ENCODE assay signal across 8 cellular contexts in the genomic region with DNA sequence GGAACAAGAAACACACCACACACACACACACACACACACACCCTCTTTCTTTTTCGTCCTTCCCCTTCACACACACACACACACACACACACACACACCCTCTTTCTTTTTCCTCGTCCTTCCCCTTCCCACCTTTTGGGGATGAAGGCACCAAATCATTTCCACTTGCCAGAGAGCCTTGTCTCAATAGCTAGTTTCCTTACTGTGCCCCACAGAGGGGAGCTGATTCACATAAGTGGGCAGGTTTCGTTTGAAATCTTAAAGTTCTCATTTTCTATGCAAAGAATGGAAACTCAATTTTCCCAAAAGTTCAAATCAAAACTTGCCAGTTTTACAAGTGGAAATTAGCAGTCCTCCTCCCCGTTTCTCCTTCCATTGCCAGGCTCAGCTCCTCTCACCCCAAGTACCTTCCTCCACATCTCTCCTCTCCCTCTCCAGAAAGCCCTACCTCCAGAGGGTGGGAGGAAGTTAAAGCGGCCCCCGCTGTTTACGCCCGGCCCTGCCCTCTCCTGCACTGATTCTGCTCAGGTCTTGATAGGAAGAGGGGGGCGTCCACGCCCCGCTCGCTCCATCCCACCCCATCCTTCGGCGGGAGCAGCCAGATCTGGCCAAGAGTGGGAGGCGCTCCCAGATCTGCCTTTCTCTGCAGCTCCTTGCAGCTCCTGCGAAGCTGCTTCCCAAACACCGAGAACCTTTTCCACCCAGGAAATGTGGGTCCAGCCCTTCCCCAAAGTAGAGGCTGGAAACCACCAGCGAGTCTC. TPM values are rescaled to one million over a fixed set of nuclear protein-coding genes. Genes with fewer than 3 reads are reported as not detected.
DNase-seq lines count a peak whose midpoint lies in the region; ATAC-seq, FAIRE-seq and TF ChIP-seq lines count a peak whose summit lies in the region.

No MANE protein-coding gene starts in this region.

- CTCF ChIA-PET in A549 (lab: Yijun Ruan, JAX): interaction anchor here (0.5 kb wide), 1 partner anchor 212 kb away, joined by 3 read pairs; no protein-coding TSS in a partner anchor
- CTCF ChIA-PET in endothelial cell of umbilical vein (lab: Charles Lee): interaction anchor here (1.1 to 2.0 kb wide), 2 partner anchors 121 to 413 kb away, joined by 4 read pairs; no protein-coding TSS in a partner anchor
- CTCF ChIA-PET in activated CD4-positive, alpha-beta T cell treated with anti-CD3 and anti-CD28 coated beads for 36 hours (lab: Charles Lee): interaction anchor here (0.7 to 1.7 kb wide), 2 partner anchors 246 to 282 kb away, joined by 3 to 6 read pairs; no protein-coding TSS in a partner anchor

- TF ChIP-seq EP300 in A549 (IDR thresholded peaks at IDR 0.05): no peak

- H3K4me2 ChIP-seq in A549 (peak overlapping the region; percentile 89), endothelial cell of umbilical vein (ENCODE audit: insufficient read depth, low read length) (peak overlapping the region; percentile 74)

- H3K9me3 ChIP-seq in A549 (no peaks in the 10 kb centered on the region), MG63 (no peaks in the 10 kb centered on the region), endothelial cell of umbilical vein (replicated peaks; ENCODE audit: control insufficient read depth, insufficient read depth, low read length) (no peaks in the 10 kb centered on the region), mucosa of descending colon (no peaks in the 10 kb centered on the region), vagina (no peaks in the 10 kb centered on the region)

- H2AFZ ChIP-seq in endothelial cell of umbilical vein (ENCODE audit: low read depth, low read length): peak overlapping the region; percentile 85

- H3K27me3 Mint-ChIP-seq in activated CD4-positive, alpha-beta T cell treated with anti-CD3 and anti-CD28 coated beads for 36 hours: peaks cover 43% of the 10 kb centered on the region

- H3K4me3 ChIP-seq in A549: peak overlapping the region; percentile 56; the same call in 2 of the 3 replicates
- peak overlapping the region; percentile 48 for H3K4me3 ChIP-seq in MG63
- peak overlapping the region in 1 of 3 experiments; percentile 42 for H3K4me3 ChIP-seq in endothelial cell of umbilical vein (replicated peaks in 1 of 3; ENCODE audit: insufficient read depth in 1 of 3, low read depth in 1 of 3, low read length in 3 of 3)
- H3K4me3 ChIP-seq in mucosa of descending colon: no peak overlapping the region
- H3K4me3 ChIP-seq in vagina: peak overlapping the region; percentile 67 to 68

- H3K4me1 ChIP-seq in A549: peaks cover 13% of the 10 kb centered on the region
- H3K4me1 ChIP-seq in endothelial cell of umbilical vein (ENCODE audit: control insufficient read depth, extremely low read depth, insufficient read depth, low read length): peaks cover 12% of the 10 kb centered on the region
- H3K4me1 ChIP-seq in mucosa of descending colon (ENCODE audit: low read depth): no peaks in the 10 kb centered on the region
- H3K4me1 ChIP-seq in vagina: peaks cover 11% of the 10 kb centered on the region

- no TSS peak for BruUV-seq in endothelial cell of umbilical vein (replicated peaks; lab: Mats Ljungman, UMichigan)

- TF ChIP-seq POLR2A in A549 (IDR thresholded peaks at IDR 0.05; ENCODE audit: low read length): no peak
- no peak for TF ChIP-seq POLR2A in endothelial cell of umbilical vein (IDR thresholded peaks at IDR 0.05; ENCODE audit: low read depth, low read length)
- TF ChIP-seq POLR2A in vagina (IDR thresholded peaks at IDR 0.05): no peak

- no peak for TF ChIP-seq RAD21 in A549 (conservative IDR thresholded peaks at IDR 0.05 in 1 of 2, IDR thresholded peaks at IDR 0.05 in 1 of 2)

- no peaks in the 10 kb centered on the region for H4K20me1 ChIP-seq in endothelial cell of umbilical vein (replicated peaks; ENCODE audit: control insufficient read depth, extremely low read depth, insufficient read depth, low read length)

- dilution Hi-C loops in endothelial cell of umbilical vein (cut with MboI; ENCODE audit: extremely low pct_ligation_motif_present, low sequenced_read_pairs): no loop called here

- no peak overlapping the region for H3K27ac Mint-ChIP-seq in activated CD4-positive, alpha-beta T cell treated with anti-CD3 and anti-CD28 coated beads for 36 hours

- ATAC-seq in A549 (peak; percentile 47 to 62; a peak in 5 of 6 replicates), mucosa of descending colon (peak; percentile 39), HG02588 (IDR thresholded peaks at IDR 0.05; ENCODE audit: unreplicated experiment) (no peak), HG02642 (IDR thresholded peaks at IDR 0.05; ENCODE audit: poor library complexity, unreplicated experiment) (no peak)
- ATAC-seq in activated CD4-positive, alpha-beta T cell treated with anti-CD3 and anti-CD28 coated beads for 36 hours: no peak

- TF ChIP-seq CTCF in A549 (IDR thresholded peaks at IDR 0.05): no peak
- no peak for TF ChIP-seq CTCF in endothelial cell of umbilical vein (IDR thresholded peaks at IDR 0.05; ENCODE audit: extremely low read depth in 1 of 2, insufficient read depth in 1 of 2, low read depth in 1 of 2, low read length in 2 of 2)
- TF ChIP-seq CTCF in mucosa of descending colon (IDR thresholded peaks at IDR 0.05): no peak
- no peak for TF ChIP-seq CTCF in vagina (IDR thresholded peaks at IDR 0.05)

- intact Hi-C loops in endothelial cell of umbilical vein (cut with micrococcal nuclease) (no loop called here), mucosa of descending colon (cut with DNase I, micrococcal nuclease) (no loop called here), vagina (cut with DNase I) (no loop called here)
- intact Hi-C loops in activated CD4-positive, alpha-beta T cell treated with anti-CD3 and anti-CD28 coated beads for 36 hours (cut with DNase I, micrococcal nuclease): no loop called here

- no peak overlapping the region for H3K27ac ChIP-seq in A549
- H3K27ac ChIP-seq in endothelial cell of umbilical vein (ENCODE audit: insufficient read depth, low read depth, low read length): no peak overlapping the region
- H3K27ac ChIP-seq in vagina: peak overlapping the region; percentile 83

- 14% methylated on average over 18 of the region's 18 CpGs for WGBS in A549 (ENCODE audit: missing lambda C conversion rate)

- H3K79me2 ChIP-seq in endothelial cell of umbilical vein (ENCODE audit: control insufficient read depth, insufficient read depth, low read length): no peaks in the 10 kb centered on the region

- no peak overlapping the region for H3K4me3 Mint-ChIP-seq in activated CD4-positive, alpha-beta T cell treated with anti-CD3 and anti-CD28 coated beads for 36 hours

- no peaks in the 10 kb centered on the region for H3K9me3 Mint-ChIP-seq in activated CD4-positive, alpha-beta T cell treated with anti-CD3 and anti-CD28 coated beads for 36 hours (ENCODE audit: low read depth)

- no peaks in the 10 kb centered on the region for H3K9me1 ChIP-seq in endothelial cell of umbilical vein (replicated peaks; ENCODE audit: control insufficient read depth, extremely low read depth, insufficient read depth, low read length)

- FAIRE-seq in A549 (lab: Jason Lieb, UNC) (no peak), endothelial cell of umbilical vein (lab: Jason Lieb, UNC) (peak; percentile 55)

- no peaks in the 10 kb centered on the region for H3K36me3 Mint-ChIP-seq in activated CD4-positive, alpha-beta T cell treated with anti-CD3 and anti-CD28 coated beads for 36 hours (ENCODE audit: low read depth)

- H3K4me1 Mint-ChIP-seq in activated CD4-positive, alpha-beta T cell treated with anti-CD3 and anti-CD28 coated beads for 36 hours: peaks cover 16% of the 10 kb centered on the region

- POLR2A ChIA-PET in A549 (lab: Yijun Ruan, JAX) (no interaction called here), endothelial cell of umbilical vein (lab: Charles Lee) (no interaction called here)
- POLR2A ChIA-PET in activated CD4-positive, alpha-beta T cell treated with anti-CD3 and anti-CD28 coated beads for 36 hours (lab: Charles Lee): no interaction called here

- H3K27me3 ChIP-seq in MG63 (no peaks in the 10 kb centered on the region), endothelial cell of umbilical vein (ENCODE audit: control insufficient read depth in 2 of 2, insufficient read depth in 2 of 2, low read length in 2 of 2) (peaks cover 37 to 44% of the 10 kb centered on the region in 2 experiments), vagina (no peaks in the 10 kb centered on the region)

- H3K36me3 ChIP-seq in MG63 (no peaks in the 10 kb centered on the region), endothelial cell of umbilical vein (ENCODE audit: control insufficient read depth in 2 of 2, extremely low read depth in 1 of 2, insufficient read depth in 2 of 2, low read length in 2 of 2) (no peaks in the 10 kb centered on the region), mucosa of descending colon (ENCODE audit: low read depth) (no peaks in the 10 kb centered on the region), vagina (no peaks in the 10 kb centered on the region)

- DNase-seq in A549 (ENCODE audit: low read depth in 1 of 2, low spot score in 1 of 2): no peak
- no peak for DNase-seq in MG63
- no peak for DNase-seq in endothelial cell of umbilical vein (ENCODE audit: low read depth, low spot score)
- DNase-seq in mucosa of descending colon: peak in 2 of 3 donors; percentile 15 to 27
- no peak for DNase-seq in vagina (ENCODE audit: extremely low spot score in 2 of 2)
- no peak for DNase-seq in activated CD4-positive, alpha-beta T cell treated with anti-CD3 and anti-CD28 coated beads for 36 hours

- peak overlapping the region; percentile 9 for H3K9ac ChIP-seq in endothelial cell of umbilical vein (replicated peaks; ENCODE audit: extremely low read depth, insufficient read depth, low read length)

TF ChIP-seq in A549, 52 proteins besides CTCF, POLR2A, EP300 and RAD21 (continues in another document):
- no peak for TF ChIP-seq ZSCAN20 (CRISPR knock-in tag; IDR thresholded peaks at IDR 0.05)

RNA-seq across cellular contexts. Expression of gene CTTNBP2, which starts 1.3 kb away (rescaled TPM):
- 0.18 and 0.26 TPM in 2 replicates for polyA plus RNA-seq in A549 (2011; rRNA removed)
- 0.03 and 0.05 TPM in 2 replicates for polyA plus RNA-seq in A549 (2012; cell fraction: cytosol; rRNA removed)
- polyA plus RNA-seq in A549 (2012; cell fraction: nucleus; rRNA removed): 0.05 and 0.11 TPM in 2 replicates
- polyA plus RNA-seq in A549 (2017; fragmentation: RNase III; extraction: RNeasy Plus Mini Kit Qiagen cat#74134 plus additional on column Dnase treatment): 0.21 to 0.33 TPM (median 0.25 TPM) in 3 replicates
- polyA minus RNA-seq in A549 (2011; rRNA and poly(A)+ RNA removed): 0.21 and 0.88 TPM in 2 replicates
- 0.12 and 0.16 TPM in 2 replicates for total RNA-seq in MG63 (2014; rRNA removed; shearing (Covaris generic); ENCODE audit: low replicate concordance)
- 0.25 and 0.35 TPM in 2 replicates for total RNA-seq in endothelial cell of umbilical vein
- polyA plus RNA-seq in endothelial cell of umbilical vein: 0.08 and 0.35 TPM in 2 replicates
- polyA plus RNA-seq in endothelial cell of umbilical vein (2011; cell fraction: cytosol; rRNA removed): 0.10 and 0.17 TPM in 2 replicates
- polyA plus RNA-seq in endothelial cell of umbilical vein (2011; cell fraction: nucleus; rRNA removed): 0.74 and 0.94 TPM in 2 replicates
- not detected in 2 replicates for polyA plus RNA-seq in endothelial cell of umbilical vein (2012)
- polyA minus RNA-seq in endothelial cell of umbilical vein: 0.61 and 2.1 TPM in 2 replicates
- 0.41 TPM for polyA minus RNA-seq in endothelial cell of umbilical vein (2011; cell fraction: cytosol; rRNA and poly(A)+ RNA removed)
- 0.43 and 0.77 TPM in 2 replicates for polyA minus RNA-seq in endothelial cell of umbilical vein (2011; cell fraction: nucleus; rRNA and poly(A)+ RNA removed)
- total RNA-seq in mucosa of descending colon: 1 to 10 TPM; 3.9 to 8.3 (median 7.2) TPM
- 25.0 TPM for total RNA-seq in vagina
- not detected for total RNA-seq in activated CD4-positive, alpha-beta T cell treated with anti-CD3 and anti-CD28 coated beads for 36 hours

Comparison
In these comparisons a context has a peak if more than half of its experiments do, and no peak if none do; other contexts are left out.
1. ATAC-seq: peak in A549 (2 of 2) and mucosa of descending colon (single experiment); none in activated CD4-positive, alpha-beta T cell treated with anti-CD3 and anti-CD28 coated beads for 36 hours (single experiment), HG02588 (single experiment) and HG02642 (single experiment).
2. DNase-seq: peak in mucosa of descending colon (2 of 3); none in A549 (0 of 2), MG63 (single experiment), endothelial cell of umbilical vein (single experiment), vagina (0 of 2) and activated CD4-positive, alpha-beta T cell treated with anti-CD3 and anti-CD28 coated beads for 36 hours (single experiment).